Comparison of ENCODE assay signal across 2 cellular contexts in the genomic region with DNA sequence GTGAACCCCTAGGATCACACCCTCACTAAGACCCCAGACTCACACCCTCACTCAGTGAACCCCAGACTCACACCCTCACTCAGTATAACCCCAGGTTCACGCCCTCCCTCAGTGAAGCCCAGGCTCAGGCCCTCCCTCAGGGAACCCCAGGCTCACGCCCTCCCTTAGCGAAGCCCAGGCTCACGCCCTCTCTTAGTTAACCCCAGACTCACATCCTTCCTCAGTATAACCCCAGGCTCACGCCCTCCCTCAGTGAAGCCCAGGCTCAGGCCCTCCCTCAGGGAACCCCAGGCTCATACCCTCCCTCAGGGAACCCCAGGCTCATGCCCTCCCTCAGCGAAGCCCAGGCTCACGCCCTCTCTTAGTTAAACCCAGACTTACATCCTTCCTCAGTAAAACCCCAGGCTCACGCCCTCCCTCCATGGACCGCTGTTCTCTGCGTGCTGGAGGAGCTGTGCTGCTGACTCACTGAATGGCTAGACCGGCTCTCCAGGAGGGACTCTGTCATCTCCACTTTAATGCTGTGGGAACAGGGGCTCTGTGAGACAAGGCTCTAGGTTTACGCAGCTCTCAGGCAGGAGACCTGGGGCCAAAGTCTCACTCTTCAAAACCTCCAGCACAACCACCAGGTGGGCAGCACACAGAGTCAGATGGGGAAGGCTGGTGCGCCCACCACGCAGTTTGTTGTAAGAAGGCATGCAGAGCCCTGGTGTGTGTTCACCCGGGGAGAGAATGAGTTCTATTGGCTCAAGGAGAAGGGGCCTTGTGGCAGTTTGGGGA.
TF ChIP-seq lines count a peak whose summit lies in the region.

No MANE protein-coding gene starts in this region.

TF ChIP-seq in HEK293, 187 proteins besides CTCF, POLR2A, EP300 and RAD21:
- TF ChIP-seq ZNF23 (tag by site-specific recombination; IDR thresholded peaks at IDR 0.05; ENCODE audit: borderline replicate concordance) (no peak), ZIC2 (tag by site-specific recombination; IDR thresholded peaks at IDR 0.05) (peak; percentile 73)
TF ChIP-seq in HEK293: peak in this region for 1.

TF ChIP-seq in H1, 55 proteins besides CTCF, POLR2A, EP300 and RAD21:
- TF ChIP-seq PHF8 (conservative IDR thresholded peaks at IDR 0.05; ENCODE audit: low read depth, low read length) (no peak), MAFK (IDR thresholded peaks at IDR 0.05; ENCODE audit: low read depth, low read length) (no peak), ASH2L (IDR thresholded peaks at IDR 0.05; ENCODE audit: low read length) (no peak), SP4 (IDR thresholded peaks at IDR 0.05; ENCODE audit: low read length) (no peak)
- TF ChIP-seq, protein P1, sequence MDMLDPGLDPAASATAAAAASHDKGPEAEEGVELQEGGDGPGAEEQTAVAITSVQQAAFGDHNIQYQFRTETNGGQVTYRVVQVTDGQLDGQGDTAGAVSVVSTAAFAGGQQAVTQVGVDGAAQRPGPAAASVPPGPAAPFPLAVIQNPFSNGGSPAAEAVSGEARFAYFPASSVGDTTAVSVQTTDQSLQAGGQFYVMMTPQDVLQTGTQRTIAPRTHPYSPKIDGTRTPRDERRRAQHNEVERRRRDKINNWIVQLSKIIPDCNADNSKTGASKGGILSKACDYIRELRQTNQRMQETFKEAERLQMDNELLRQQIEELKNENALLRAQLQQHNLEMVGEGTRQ (IDR thresholded peaks at IDR 0.05; ENCODE audit: low read length), result no peak
